ENCODE assay signal across 23 cellular contexts in the genomic region with DNA sequence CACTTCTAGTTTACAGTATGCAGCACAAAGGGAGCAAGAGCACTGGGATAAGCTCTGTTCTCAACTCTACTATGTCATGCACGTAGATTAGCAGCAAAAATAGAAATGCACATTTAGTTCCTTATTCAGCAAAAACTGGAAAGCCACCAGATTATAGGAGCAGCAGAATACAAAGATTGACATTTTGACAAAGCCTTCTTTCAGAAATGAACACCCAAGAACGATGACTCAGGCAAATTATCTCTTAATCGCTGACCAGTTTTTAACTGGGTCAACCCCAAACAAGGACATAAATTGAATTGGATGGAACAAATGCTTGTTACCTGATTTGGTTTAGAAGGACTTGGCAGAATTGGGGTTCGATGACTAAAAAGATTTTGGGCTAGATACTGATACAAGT.
"Had no signal": no experiment of that assay in that cellular context is flagged by ENCODE, and none has a peak within 500 bp of the region (broad histone marks: within the 10 kb centered on the region; RNA-seq: fewer than 3 reads in every experiment).

No MANE protein-coding gene starts in this region.

- H3K36me3 ChIP-seq: gastrocnemius medialis, neutrophil, pancreas, right atrium auricular region, sigmoid colon, suprapubic skin, transverse colon, upper lobe of right lung, uterus had no signal

- H3K9me3 ChIP-seq: gastrocnemius medialis, mucosa of descending colon, neutrophil, pancreas, right atrium auricular region, sigmoid colon, transverse colon, upper lobe of right lung, uterus had no signal

- ATAC-seq: gastrocnemius medialis; left lobe of liver; mucosa of descending colon; natural killer cell treated with Interleukin-12 subunit alpha and Interleukin-12 subunit beta and Interleukin-15 and Interleukin-18, amount 100 ng/mL, for 72 hours; pancreas; stimulated activated memory B cell treated with anti-CD40 and anti-IgM and Interleukin-4, amounts not matched to agents 10 μg/mL and 1 μg/mL and 100 μg/mL, for 72 hours; stimulated activated naive CD8-positive, alpha-beta T cell treated with anti-CD3 and anti-CD28 coated beads, Interleukin-15, Interleukin-2, amounts not matched to agents 100 U/mL and 50 U/mL, for 24 hours; upper lobe of right lung had no signal

- H3K4me3 ChIP-seq: dorsolateral prefrontal cortex, gastrocnemius medialis, lung, mucosa of descending colon, pancreas, right atrium auricular region, sigmoid colon, suprapubic skin, transverse colon, upper lobe of right lung, uterus had no signal

- H3K27me3 ChIP-seq: dorsolateral prefrontal cortex, gastrocnemius medialis, neutrophil, pancreas, right atrium auricular region, sigmoid colon, suprapubic skin, transverse colon, upper lobe of right lung, uterus had no signal

- DNase-seq: dorsolateral prefrontal cortex; effector CD4-positive, alpha-beta T cell; foreskin fibroblast; gastrocnemius medialis; head of caudate nucleus; kidney; mucosa of descending colon; naive B cell; pancreas; sigmoid colon; stimulated activated CD4-positive, alpha-beta T cell treated with anti-CD3 and anti-CD28 coated beads, Interleukin-2, amount 100 ng/mL, for 24 hours; stimulated activated CD4-positive, alpha-beta T cell treated with anti-CD3 and anti-CD28 coated beads, Interleukin-4, amount 100 ng/mL, for 24 hours; stimulated activated naive CD8-positive, alpha-beta T cell treated with anti-CD3 and anti-CD28 coated beads, Interleukin-15, Interleukin-2, amounts not matched to agents 100 U/mL and 50 U/mL, for 24 hours; transverse colon; upper lobe of right lung; uterus had no signal

- H3K27ac ChIP-seq: gastrocnemius medialis, neutrophil, pancreas, right atrium auricular region, sigmoid colon, suprapubic skin, transverse colon, upper lobe of right lung, uterus had no signal

- H3K4me1 ChIP-seq: gastrocnemius medialis, pancreas, right atrium auricular region, sigmoid colon, suprapubic skin, transverse colon, upper lobe of right lung, uterus had no signal
